ENCODE assay signal across 1 cellular context in genomic region chr6:41448256-41448655, GRCh38.
TF ChIP-seq lines count a peak whose summit lies in the region.

No MANE protein-coding gene starts in this region.

TF ChIP-seq in H1, 55 proteins besides CTCF, POLR2A, EP300 and RAD21 (continued from another document):
- TF ChIP-seq CHD7 (IDR thresholded peaks at IDR 0.05; ENCODE audit: insufficient replicate concordance, low read length) (no peak), RXRA (IDR thresholded peaks at IDR 0.05; ENCODE audit: insufficient read depth, low read depth, low read length) (no peak), RFX5 (IDR thresholded peaks at IDR 0.05; ENCODE audit: borderline replicate concordance, low read depth, low read length) (no peak)
